In genomic region chr2:26588576-26588975, GRCh38 we compare ENCODE assay signal across 24 cellular contexts. TPM values are rescaled to one million over a fixed set of nuclear protein-coding genes. Genes with fewer than 3 reads are reported as not detected.
DNase-seq lines count a peak whose midpoint lies in the region; ATAC-seq and TF ChIP-seq lines count a peak whose summit lies in the region.
"Had no signal": no experiment of that assay in that cellular context is flagged by ENCODE, and none has a peak within 500 bp of the region (broad histone marks: within the 10 kb centered on the region; RNA-seq: fewer than 3 reads in every experiment).

No MANE protein-coding gene starts in this region.

- H3K9me3 Mint-ChIP-seq in activated naive CD8-positive, alpha-beta T cell treated with anti-CD3 and anti-CD28 coated beads, Interleukin-2, amount 10 ng/mL, durations not matched to agents 7 days and 5 days: no peaks in the 10 kb centered on the region
- H3K9me3 Mint-ChIP-seq in activated naive CD8-positive, alpha-beta T cell treated with anti-CD3 and anti-CD28 coated beads, Interleukin-2, amount 50 U/mL, for 24 hours: no peaks in the 10 kb centered on the region
- peaks cover 4% of the 10 kb centered on the region for H3K9me3 Mint-ChIP-seq in glutamatergic neuron (ENCODE audit: unreplicated experiment)
- H3K9me3 Mint-ChIP-seq in type B pancreatic cell: no peaks in the 10 kb centered on the region

- H3K9me3 ChIP-seq in SK-N-SH: no peaks in the 10 kb centered on the region
- H3K9me3 ChIP-seq: Peyer's patch, SJCRH30 had no signal

- H3K27ac Mint-ChIP-seq in activated naive CD8-positive, alpha-beta T cell treated with anti-CD3 and anti-CD28 coated beads, Interleukin-2, amount 10 ng/mL, durations not matched to agents 7 days and 5 days: no peak overlapping the region
- H3K27ac Mint-ChIP-seq in activated naive CD8-positive, alpha-beta T cell treated with anti-CD3 and anti-CD28 coated beads, Interleukin-2, amount 50 U/mL, for 24 hours: no peak overlapping the region
- H3K27ac Mint-ChIP-seq in glutamatergic neuron (ENCODE audit: unreplicated experiment) (no peak overlapping the region), type B pancreatic cell (no peak overlapping the region)

- no peak overlapping the region for H3K9ac ChIP-seq in SK-N-SH

- ATAC-seq in SK-N-SH treated with all-trans-retinoic acid at 6 μM for 48 hours: no peak
- no peak for ATAC-seq in activated naive CD8-positive, alpha-beta T cell treated with anti-CD3 and anti-CD28 coated beads, Interleukin-2, amount 10 ng/mL, durations not matched to agents 7 days and 5 days (ENCODE audit: low read depth)
- ATAC-seq in activated naive CD8-positive, alpha-beta T cell treated with anti-CD3 and anti-CD28 coated beads, Interleukin-2, amount 50 U/mL, for 24 hours: no peak
- no peak for ATAC-seq in GM21737 (IDR thresholded peaks at IDR 0.05; ENCODE audit: unreplicated experiment)

- 62% methylated on average over 5 of the region's 6 CpGs for WGBS in SK-N-SH (ENCODE audit: low lambda C conversion rate)

- H3K79me2 ChIP-seq in SK-N-SH (ENCODE audit: insufficient read depth): no peaks in the 10 kb centered on the region

- H3K27ac ChIP-seq in SK-N-SH (ENCODE audit: low read depth in 2 of 2, low read length in 1 of 2): no peak overlapping the region
- H3K27ac ChIP-seq: Peyer's patch, SJCRH30 had no signal

- TF ChIP-seq CTCF in SK-N-SH (IDR thresholded peaks at IDR 0.05): no peak
- TF ChIP-seq CTCF in glutamatergic neuron (IDR thresholded peaks at IDR 0.05; ENCODE audit: partially characterized antibody, unreplicated experiment): no peak
- TF ChIP-seq CTCF in type B pancreatic cell (conservative IDR thresholded peaks at IDR 0.05): no peak

- no peaks in the 10 kb centered on the region for H3K9me2 ChIP-seq in SK-N-SH

- H3K36me3 ChIP-seq in SK-N-SH (replicated peaks in 1 of 2; ENCODE audit: control insufficient read depth in 1 of 2, insufficient read depth in 2 of 2, low read length in 1 of 2): no peaks in the 10 kb centered on the region
- H3K36me3 ChIP-seq: Peyer's patch, SJCRH30 had no signal

- peaks cover 9% of the 10 kb centered on the region for H3K27me3 Mint-ChIP-seq in activated naive CD8-positive, alpha-beta T cell treated with anti-CD3 and anti-CD28 coated beads, Interleukin-2, amount 10 ng/mL, durations not matched to agents 7 days and 5 days
- peaks cover 34% of the 10 kb centered on the region for H3K27me3 Mint-ChIP-seq in activated naive CD8-positive, alpha-beta T cell treated with anti-CD3 and anti-CD28 coated beads, Interleukin-2, amount 50 U/mL, for 24 hours
- H3K27me3 Mint-ChIP-seq in glutamatergic neuron (ENCODE audit: unreplicated experiment) (peaks cover 14% of the 10 kb centered on the region), type B pancreatic cell (peaks cover 58% of the 10 kb centered on the region)

- no peak overlapping the region for H3K4me2 ChIP-seq in SK-N-SH

- POLR2A ChIA-PET in SK-N-SH (lab: Yijun Ruan, JAX): interaction anchor here (0.6 kb wide), 1 partner anchor 1804 kb away, joined by 3 read pairs; the partner anchor contains the start of gene FOSL2
- POLR2A ChIA-PET in activated naive CD8-positive, alpha-beta T cell treated with anti-CD3 and anti-CD28 coated beads, Interleukin-2, amount 10 ng/mL, durations not matched to agents 7 days and 5 days (lab: Charles Lee): no interaction called here

- TF ChIP-seq EP300 in SK-N-SH (IDR thresholded peaks at IDR 0.05; ENCODE audit: borderline replicate concordance in 1 of 2, low read depth in 1 of 2, low read length in 1 of 2): no peak

- CTCF ChIA-PET in SK-N-SH (lab: Yijun Ruan, JAX): interaction anchor here (1.2 to 11.9 kb wide), 4 partner anchors 10 to 155 kb away, joined by 3 to 150 read pairs (median 60); no protein-coding TSS in a partner anchor

- no peak overlapping the region for H3K4me3 ChIP-seq in SK-N-SH (ENCODE audit: low read depth in 2 of 2, low read length in 1 of 2)
- H3K4me3 ChIP-seq: Peyer's patch, SJCRH30 had no signal

- no peaks in the 10 kb centered on the region for H3K36me3 Mint-ChIP-seq in activated naive CD8-positive, alpha-beta T cell treated with anti-CD3 and anti-CD28 coated beads, Interleukin-2, amount 10 ng/mL, durations not matched to agents 7 days and 5 days
- no peaks in the 10 kb centered on the region for H3K36me3 Mint-ChIP-seq in activated naive CD8-positive, alpha-beta T cell treated with anti-CD3 and anti-CD28 coated beads, Interleukin-2, amount 50 U/mL, for 24 hours (ENCODE audit: low read depth)
- peaks cover 7% of the 10 kb centered on the region for H3K36me3 Mint-ChIP-seq in glutamatergic neuron (ENCODE audit: unreplicated experiment)
- no peaks in the 10 kb centered on the region for H3K36me3 Mint-ChIP-seq in type B pancreatic cell
- H3K36me3 Mint-ChIP-seq: CD8-positive, alpha-beta memory T cell had no signal

- no peaks in the 10 kb centered on the region for H4K20me1 ChIP-seq in SK-N-SH (ENCODE audit: insufficient read depth)

- peaks cover 0 to 12% of the 10 kb centered on the region in 2 experiments; a peak in 1 of 4 replicates for H3K4me1 ChIP-seq in SK-N-SH (ENCODE audit: control insufficient read depth in 1 of 2, insufficient read depth in 2 of 2, low read depth in 1 of 2, low read length in 1 of 2)
- H3K4me1 ChIP-seq: Peyer's patch, SJCRH30 had no signal

- H3K4me1 Mint-ChIP-seq in activated naive CD8-positive, alpha-beta T cell treated with anti-CD3 and anti-CD28 coated beads, Interleukin-2, amount 10 ng/mL, durations not matched to agents 7 days and 5 days: no peaks in the 10 kb centered on the region
- peaks cover 18% of the 10 kb centered on the region for H3K4me1 Mint-ChIP-seq in activated naive CD8-positive, alpha-beta T cell treated with anti-CD3 and anti-CD28 coated beads, Interleukin-2, amount 50 U/mL, for 24 hours
- peaks cover 4% of the 10 kb centered on the region for H3K4me1 Mint-ChIP-seq in glutamatergic neuron (ENCODE audit: low read depth, unreplicated experiment)
- peaks cover 6% of the 10 kb centered on the region for H3K4me1 Mint-ChIP-seq in type B pancreatic cell (ENCODE audit: unreplicated experiment)
- H3K4me1 Mint-ChIP-seq: CD8-positive, alpha-beta memory T cell had no signal

- H3F3A ChIP-seq in SK-N-SH (replicated peaks; ENCODE audit: insufficient read depth): no peaks in the 10 kb centered on the region

- TF ChIP-seq RAD21 in SK-N-SH (IDR thresholded peaks at IDR 0.05; ENCODE audit: low read length): no peak

- H3K27me3 ChIP-seq in SK-N-SH (ENCODE audit: insufficient read depth): peaks cover 67% of the 10 kb centered on the region
- H3K27me3 ChIP-seq: Peyer's patch had no signal

- H3K4me3 Mint-ChIP-seq in activated naive CD8-positive, alpha-beta T cell treated with anti-CD3 and anti-CD28 coated beads, Interleukin-2, amount 10 ng/mL, durations not matched to agents 7 days and 5 days: no peak overlapping the region
- H3K4me3 Mint-ChIP-seq in activated naive CD8-positive, alpha-beta T cell treated with anti-CD3 and anti-CD28 coated beads, Interleukin-2, amount 50 U/mL, for 24 hours: no peak overlapping the region
- H3K4me3 Mint-ChIP-seq in glutamatergic neuron (ENCODE audit: unreplicated experiment): no peak overlapping the region
- H3K4me3 Mint-ChIP-seq in type B pancreatic cell: no peak overlapping the region
- H3K4me3 Mint-ChIP-seq: CD8-positive, alpha-beta memory T cell had no signal

- no peak overlapping the region for H2AFZ ChIP-seq in SK-N-SH (ENCODE audit: low read depth)

- DNase-seq in SK-N-SH: peak; percentile 20
- DNase-seq in activated naive CD8-positive, alpha-beta T cell treated with anti-CD3 and anti-CD28 coated beads, Interleukin-2, amount 10 ng/mL, durations not matched to agents 7 days and 5 days: peak; percentile 14
- no peak for DNase-seq in activated naive CD8-positive, alpha-beta T cell treated with anti-CD3 and anti-CD28 coated beads, Interleukin-2, amount 50 U/mL, for 24 hours
- peak; percentile 11 for DNase-seq in glutamatergic neuron
- DNase-seq in type B pancreatic cell (ENCODE audit: extremely low spot score, unreplicated experiment): peak; percentile 36
- no peak for DNase-seq in SIG-M5 treated with dmso at 0.1 percent for 504 hours (lab: John Stamatoyannopoulos, UW; ENCODE audit: unreplicated experiment)
- DNase-seq: AML-193; C1 segment of cervical spinal cord; CD8-positive, alpha-beta memory T cell; EL; GF-D8; Kasumi-1; NCI-H187 treated with DMSO at 0.1 percent for 48 hours; NCI-H2107; NCI-H748 treated with DMSO at 0.1 percent for 48 hours; SJCRH30 had no signal

TF ChIP-seq in SK-N-SH, 30 proteins besides CTCF, POLR2A, EP300 and RAD21:
- TF ChIP-seq TCF12 (IDR thresholded peaks at IDR 0.05) (no peak), SIN3A (IDR thresholded peaks at IDR 0.05; ENCODE audit: borderline replicate concordance, low read depth, low read length) (no peak)

TF ChIP-seq in SK-N-SH treated with all-trans-retinoic acid at 6 μM for 48 hours, 23 proteins besides CTCF, POLR2A, EP300 and RAD21:
- TF ChIP-seq ZNF70 (CRISPR knock-in tag; IDR thresholded peaks at IDR 0.05): no peak

RNA-seq across cellular contexts. Expression of gene CIB4, which starts 52.6 kb away (rescaled TPM):
- polyA plus RNA-seq in SK-N-SH (2012; rRNA removed): not detected in 2 replicates
- polyA plus RNA-seq in SK-N-SH (2012; cell fraction: cytosol; rRNA removed): not detected in 2 replicates
- not detected in 2 replicates for polyA plus RNA-seq in SK-N-SH (2012; cell fraction: nucleus; rRNA removed)
- total RNA-seq in activated naive CD8-positive, alpha-beta T cell treated with anti-CD3 and anti-CD28 coated beads, Interleukin-2, amount 10 ng/mL, durations not matched to agents 7 days and 5 days: not detected
- total RNA-seq in glutamatergic neuron (ENCODE audit: unreplicated experiment) (not detected), type B pancreatic cell (ENCODE audit: low replicate concordance) (not detected in 2 replicates)
- total RNA-seq: A172; CD8-positive, alpha-beta memory T cell; MCF 10A; NCI-H460; OCI-LY7; Peyer's patch; SJCRH30 had no signal
- polyA plus RNA-seq: AG04450; CD8-positive, alpha-beta memory T cell had no signal

Comparison
In these comparisons a context has a peak if more than half of its experiments do, and no peak if none do; other contexts are left out.
1. DNase-seq: peak in SK-N-SH (single experiment), activated naive CD8-positive, alpha-beta T cell treated with anti-CD3 and anti-CD28 coated beads, Interleukin-2, amount 10 ng/mL, durations not matched to agents 7 days and 5 days (single experiment), glutamatergic neuron (single experiment) and type B pancreatic cell (single experiment); none in activated naive CD8-positive, alpha-beta T cell treated with anti-CD3 and anti-CD28 coated beads, Interleukin-2, amount 50 U/mL, for 24 hours (single experiment) and SIG-M5 treated with dmso at 0.1 percent for 504 hours (single experiment).